In genomic region chrX:37825225-37825842, GRCh38 we compare ENCODE assay signal across 8 cellular contexts. TPM values are rescaled to one million over a fixed set of nuclear protein-coding genes. Genes with fewer than 3 reads are reported as not detected.
DNase-seq lines count a peak whose midpoint lies in the region; ATAC-seq, FAIRE-seq and TF ChIP-seq lines count a peak whose summit lies in the region.

No MANE protein-coding gene starts in this region.

- H4K20me1 ChIP-seq in endothelial cell of umbilical vein (replicated peaks; ENCODE audit: control insufficient read depth, extremely low read depth, insufficient read depth, low read length), result no peaks in the 10 kb centered on the region
- no peaks in the 10 kb centered on the region for H4K20me1 ChIP-seq in osteoblast (ENCODE audit: insufficient read depth, low read length)

- CTCF ChIA-PET in endothelial cell of umbilical vein (lab: Charles Lee), result interaction anchor here (0.7 to 3.6 kb wide), 8 partner anchors 18 to 523 kb away, joined by 3 to 33 read pairs (median 3); no protein-coding TSS in a partner anchor

- H3K27me3 ChIP-seq in endothelial cell of umbilical vein (ENCODE audit: control insufficient read depth in 2 of 2, insufficient read depth in 2 of 2, low read length in 2 of 2) (no peaks in the 10 kb centered on the region), osteoblast (ENCODE audit: insufficient read depth, low read length) (peaks cover 2% of the 10 kb centered on the region)

- dilution Hi-C loops in endothelial cell of umbilical vein (cut with MboI; ENCODE audit: extremely low pct_ligation_motif_present, low sequenced_read_pairs), result no loop called here

- DNase-seq in Daoy (ENCODE audit: low read depth) (peak; percentile 15), NCI-H1048 (lab: John Stamatoyannopoulos, UW) (peak; percentile 5), endothelial cell of umbilical vein (ENCODE audit: low read depth, low spot score) (peak; percentile 33), osteoblast (ENCODE audit: insufficient read length, low spot score, missing footprints) (peak; percentile 29), midbrain (lab: John Stamatoyannopoulos, UW) (no peak), epidermal melanocyte (ENCODE audit: insufficient read length, low spot score) (no peak)
- peak; percentile 50 for DNase-seq in activated CD4-positive, alpha-beta T cell treated with anti-CD3 and anti-CD28 coated beads, Interleukin-2, amount 50 U/mL, for 1 hour

- H2AFZ ChIP-seq in endothelial cell of umbilical vein (ENCODE audit: low read depth, low read length) (no peak overlapping the region), osteoblast (ENCODE audit: low read length) (no peak overlapping the region)

- peak; percentile 74 for FAIRE-seq in endothelial cell of umbilical vein (lab: Jason Lieb, UNC)

- peak; percentile 53 for ATAC-seq in GM21447 (IDR thresholded peaks at IDR 0.05; ENCODE audit: unreplicated experiment)

- no TSS peak for BruUV-seq in endothelial cell of umbilical vein (replicated peaks; lab: Mats Ljungman, UMichigan)

- H3K36me3 ChIP-seq in endothelial cell of umbilical vein (ENCODE audit: control insufficient read depth in 2 of 2, extremely low read depth in 1 of 2, insufficient read depth in 2 of 2, low read length in 2 of 2), result no peaks in the 10 kb centered on the region
- no peaks in the 10 kb centered on the region for H3K36me3 ChIP-seq in osteoblast (ENCODE audit: insufficient read depth, low read length)

- H3K9me3 ChIP-seq in endothelial cell of umbilical vein (replicated peaks; ENCODE audit: control insufficient read depth, insufficient read depth, low read length) (no peaks in the 10 kb centered on the region), osteoblast (ENCODE audit: low read depth, low read length) (no peaks in the 10 kb centered on the region)

- POLR2A ChIA-PET in endothelial cell of umbilical vein (lab: Charles Lee), result no interaction called here

- intact Hi-C loops in endothelial cell of umbilical vein (cut with micrococcal nuclease), result loop anchor here (1.0 to 5.0 kb wide), 3 partner anchors 80 to 523 kb away; partner anchors contain the start of gene LANCL3

- TF ChIP-seq CTCF in endothelial cell of umbilical vein (IDR thresholded peaks at IDR 0.05; ENCODE audit: extremely low read depth in 1 of 2, insufficient read depth in 1 of 2, low read depth in 1 of 2, low read length in 2 of 2), result peak; percentile 59
- TF ChIP-seq CTCF in osteoblast (IDR thresholded peaks at IDR 0.05; ENCODE audit: extremely low read depth, low read depth, low read length), result peak; percentile 86

- H3K4me1 ChIP-seq in endothelial cell of umbilical vein (ENCODE audit: control insufficient read depth, extremely low read depth, insufficient read depth, low read length) (no peaks in the 10 kb centered on the region), osteoblast (ENCODE audit: insufficient read depth, low read length) (no peaks in the 10 kb centered on the region)

- no peak overlapping the region for H3K27ac ChIP-seq in endothelial cell of umbilical vein (ENCODE audit: insufficient read depth, low read depth, low read length)
- H3K27ac ChIP-seq in osteoblast (ENCODE audit: low read depth, low read length), result no peak overlapping the region

- no peaks in the 10 kb centered on the region for H3K9me1 ChIP-seq in endothelial cell of umbilical vein (replicated peaks; ENCODE audit: control insufficient read depth, extremely low read depth, insufficient read depth, low read length)

- no peak overlapping the region for H3K4me3 ChIP-seq in endothelial cell of umbilical vein (replicated peaks in 1 of 3; ENCODE audit: insufficient read depth in 1 of 3, low read depth in 1 of 3, low read length in 3 of 3)
- no peak overlapping the region for H3K4me3 ChIP-seq in osteoblast (ENCODE audit: insufficient read depth, low read length)

- no peak overlapping the region for H3K9ac ChIP-seq in endothelial cell of umbilical vein (replicated peaks; ENCODE audit: extremely low read depth, insufficient read depth, low read length)

- TF ChIP-seq POLR2A in endothelial cell of umbilical vein (IDR thresholded peaks at IDR 0.05; ENCODE audit: low read depth, low read length), result no peak

- H3K79me2 ChIP-seq in endothelial cell of umbilical vein (ENCODE audit: control insufficient read depth, insufficient read depth, low read length) (no peaks in the 10 kb centered on the region), osteoblast (ENCODE audit: insufficient read depth, low read length) (no peaks in the 10 kb centered on the region)

- no peak overlapping the region for H3K4me2 ChIP-seq in endothelial cell of umbilical vein (ENCODE audit: insufficient read depth, low read length)
- H3K4me2 ChIP-seq in osteoblast (ENCODE audit: insufficient read depth, low read length), result no peak overlapping the region

TF ChIP-seq in endothelial cell of umbilical vein, 7 proteins besides CTCF, POLR2A, EP300 and RAD21:
- no peak for TF ChIP-seq EZH2 (IDR thresholded peaks at IDR 0.05; ENCODE audit: borderline replicate concordance, low read depth, low read length, severe bottlenecking)
- TF ChIP-seq MYC (IDR thresholded peaks at IDR 0.05; ENCODE audit: low read depth, low read length), result no peak
- TF ChIP-seq POLR2AphosphoS5 (IDR thresholded peaks at IDR 0.05; ENCODE audit: insufficient read depth, low read depth, low read length), result no peak
- TF ChIP-seq MAX (IDR thresholded peaks at IDR 0.05; ENCODE audit: insufficient read depth, insufficient read length), result no peak
- TF ChIP-seq FOS (IDR thresholded peaks at IDR 0.05; ENCODE audit: borderline replicate concordance, insufficient read depth, low read length), result no peak

RNA-seq across cellular contexts. Expression of gene DYNLT3, which starts 22.0 kb away (rescaled TPM):
- 21.2 and 22.8 TPM in 2 replicates for total RNA-seq in Daoy (2014; rRNA removed; shearing (Covaris generic))
- total RNA-seq in endothelial cell of umbilical vein, result 22.8 and 25.8 TPM in 2 replicates
- polyA plus RNA-seq in endothelial cell of umbilical vein, result 7.0 and 9.3 TPM in 2 replicates
- polyA plus RNA-seq in endothelial cell of umbilical vein (2011; cell fraction: cytosol; rRNA removed), result 10.6 and 10.8 TPM in 2 replicates
- polyA plus RNA-seq in endothelial cell of umbilical vein (2011; cell fraction: nucleus; rRNA removed), result 4.6 and 5.5 TPM in 2 replicates
- polyA plus RNA-seq in endothelial cell of umbilical vein (2012), result 26.3 and 32.2 TPM in 2 replicates
- 11.2 and 14.1 TPM in 2 replicates for polyA minus RNA-seq in endothelial cell of umbilical vein
- 11.4 TPM for polyA minus RNA-seq in endothelial cell of umbilical vein (2011; cell fraction: cytosol; rRNA and poly(A)+ RNA removed)
- 2.9 and 3.2 TPM in 2 replicates for polyA minus RNA-seq in endothelial cell of umbilical vein (2011; cell fraction: nucleus; rRNA and poly(A)+ RNA removed)
- 56.6 and 58.6 TPM in 2 replicates for total RNA-seq in osteoblast

RNA-seq across cellular contexts. Expression of gene CYBB, which starts 45.5 kb away (rescaled TPM):
- 0.23 TPM in 1 of 2 replicates, not detected in the other for total RNA-seq in Daoy (2014; rRNA removed; shearing (Covaris generic))
- total RNA-seq in endothelial cell of umbilical vein, result not detected in 2 replicates
- polyA plus RNA-seq in endothelial cell of umbilical vein, result not detected in 2 replicates
- not detected in 2 replicates for polyA plus RNA-seq in endothelial cell of umbilical vein (2011; cell fraction: cytosol; rRNA removed)
- polyA plus RNA-seq in endothelial cell of umbilical vein (2011; cell fraction: nucleus; rRNA removed), result not detected in 2 replicates
- polyA plus RNA-seq in endothelial cell of umbilical vein (2012), result not detected in 2 replicates
- 0.04 TPM in 1 of 2 replicates, not detected in the other for polyA minus RNA-seq in endothelial cell of umbilical vein
- 0.20 TPM for polyA minus RNA-seq in endothelial cell of umbilical vein (2011; cell fraction: cytosol; rRNA and poly(A)+ RNA removed)
- not detected in 2 replicates for polyA minus RNA-seq in endothelial cell of umbilical vein (2011; cell fraction: nucleus; rRNA and poly(A)+ RNA removed)
- total RNA-seq in osteoblast, result 0.29 and 1.4 TPM in 2 replicates

Comparison
In these comparisons a context has a peak if more than half of its experiments do, and no peak if none do; other contexts are left out.
1. DNase-seq: peak in Daoy (single experiment), NCI-H1048 (single experiment), activated CD4-positive, alpha-beta T cell treated with anti-CD3 and anti-CD28 coated beads, Interleukin-2, amount 50 U/mL, for 1 hour (single experiment), endothelial cell of umbilical vein (single experiment) and osteoblast (single experiment); none in midbrain (single experiment) and epidermal melanocyte (single experiment).